Comparison of ENCODE assay signal across 15 cellular contexts in genomic region chr10:72038458-72039001, GRCh38. TPM values are rescaled to one million over a fixed set of nuclear protein-coding genes. Genes with fewer than 3 reads are reported as not detected.
DNase-seq lines count a peak whose midpoint lies in the region; ATAC-seq and TF ChIP-seq lines count a peak whose summit lies in the region.
"Had no signal": no experiment of that assay in that cellular context is flagged by ENCODE, and none has a peak within 500 bp of the region (broad histone marks: within the 10 kb centered on the region; RNA-seq: fewer than 3 reads in every experiment).

No MANE protein-coding gene starts in this region.

- peak overlapping the region; percentile 11 for H3K27ac ChIP-seq in right cardiac atrium (ENCODE audit: low read length)

- H3K27ac Mint-ChIP-seq in WTC11 = no peak overlapping the region
- H3K27ac Mint-ChIP-seq: CD4-positive, alpha-beta memory T cell; naive thymus-derived CD4-positive, alpha-beta T cell had no signal

- H3K4me1 ChIP-seq in right cardiac atrium (ENCODE audit: control insufficient read depth, insufficient read depth, low read length) = peaks cover 5% of the 10 kb centered on the region

- H3K27me3 Mint-ChIP-seq in WTC11 (ENCODE audit: low read depth) = no peaks in the 10 kb centered on the region; the same call in 1 of the 2 replicates
- H3K27me3 Mint-ChIP-seq: naive thymus-derived CD4-positive, alpha-beta T cell had no signal

- TF ChIP-seq CTCF in WTC11 (IDR thresholded peaks at IDR 0.05) = no peak
- TF ChIP-seq CTCF in GM10266 (IDR thresholded peaks at IDR 0.05; ENCODE audit: control insufficient read depth, insufficient read depth, low read depth, missing control alignments) = no peak

- no peak overlapping the region for H3K4me3 ChIP-seq in right cardiac atrium (ENCODE audit: low read length)
- H3K4me3 ChIP-seq: dorsolateral prefrontal cortex, gastroesophageal sphincter had no signal

- H3K4me1 Mint-ChIP-seq in WTC11 = peaks cover 17% of the 10 kb centered on the region
- H3K4me1 Mint-ChIP-seq: CD4-positive, alpha-beta memory T cell had no signal

- H3K4me3 Mint-ChIP-seq in WTC11 = no peak overlapping the region
- H3K4me3 Mint-ChIP-seq: CD4-positive, alpha-beta memory T cell; naive thymus-derived CD4-positive, alpha-beta T cell had no signal

- 71% methylated on average over 13 of the region's 13 CpGs for WGBS in right cardiac atrium

- DNase-seq in GM04504 (ENCODE audit: low read depth) (peak; percentile 18), WTC11 (ENCODE audit: low spot score) (no peak), right cardiac atrium (peak in 1 of 3 donors; percentile 52), sciatic nerve (ENCODE audit: low spot score) (no peak), GM10266 (ENCODE audit: extremely low spot score) (no peak), cortex of kidney (lab: John Stamatoyannopoulos, UW) (no peak), NCI-H1048 (lab: John Stamatoyannopoulos, UW) (no peak)
- DNase-seq in central memory CD4-positive, alpha-beta T cell = no peak
- DNase-seq: activated CD4-positive, CD25-positive, alpha-beta regulatory T cell; activated T-cell treated with anti-CD3 and anti-CD28 coated beads for 4 hours; CD4-positive, alpha-beta memory T cell; dorsolateral prefrontal cortex; naive thymus-derived CD4-positive, alpha-beta T cell; stimulated activated naive CD8-positive, alpha-beta T cell treated with anti-CD3 and anti-CD28 coated beads, Interleukin-15, Interleukin-2, amounts not matched to agents 100 U/mL and 50 U/mL, for 24 hours had no signal

- POLR2A ChIA-PET in WTC11 (lab: Charles Lee) = no interaction called here

- H3K27me3 ChIP-seq in right cardiac atrium (ENCODE audit: control insufficient read depth, insufficient read depth) = no peaks in the 10 kb centered on the region
- H3K27me3 ChIP-seq: dorsolateral prefrontal cortex, gastroesophageal sphincter had no signal

- ATAC-seq in WTC11 (no peak), right cardiac atrium (no peak), sciatic nerve (peak; percentile 33)
- ATAC-seq: gastroesophageal sphincter; naive thymus-derived CD4-positive, alpha-beta T cell; stimulated activated naive CD8-positive, alpha-beta T cell treated with anti-CD3 and anti-CD28 coated beads, Interleukin-15, Interleukin-2, amounts not matched to agents 100 U/mL and 50 U/mL, for 24 hours had no signal

- CTCF ChIA-PET in WTC11 (lab: Charles Lee) = interaction anchor here (0.7 to 1.8 kb wide), 7 partner anchors 10 to 293 kb away, joined by 3 to 25 read pairs (median 4); no protein-coding TSS in a partner anchor

- no peaks in the 10 kb centered on the region for H3K36me3 Mint-ChIP-seq in WTC11
- H3K36me3 Mint-ChIP-seq: CD4-positive, alpha-beta memory T cell; naive thymus-derived CD4-positive, alpha-beta T cell had no signal

- H3K9me3 Mint-ChIP-seq in WTC11 = no peaks in the 10 kb centered on the region
- H3K9me3 Mint-ChIP-seq: CD4-positive, alpha-beta memory T cell had no signal

- intact Hi-C loops in right cardiac atrium (cut with DNase I) = no loop called here
- intact Hi-C loops in sciatic nerve (cut with DNase I) = no loop called here

- no peaks in the 10 kb centered on the region for H3K9me3 ChIP-seq in right cardiac atrium (ENCODE audit: control insufficient read depth, low read length)
- H3K9me3 ChIP-seq: gastroesophageal sphincter had no signal

TF ChIP-seq in WTC11, 78 proteins besides CTCF, POLR2A, EP300 and RAD21:
- TF ChIP-seq ELF4 (CRISPR knock-in tag; IDR thresholded peaks at IDR 0.05; ENCODE audit: low read depth) (no peak), GABPB1 (CRISPR knock-in tag; IDR thresholded peaks at IDR 0.05) (peak; percentile 63)

RNA-seq across cellular contexts. Expression of gene SPOCK2, which starts 49.8 kb away (rescaled TPM):
- 4.0 to 4.7 TPM (median 4.1 TPM) in 3 replicates for total RNA-seq in WTC11 (2021)
- 10 to 100 TPM in 1 of 4 donors, 1 to 10 TPM in 3; 4.9 to 10.9 (median 6.9) TPM for total RNA-seq in right cardiac atrium
- 12.8 TPM for polyA plus RNA-seq in right cardiac atrium
- 5.3 TPM for total RNA-seq in sciatic nerve
